2 cellular contexts compared by ENCODE assay signal in the genomic region with DNA sequence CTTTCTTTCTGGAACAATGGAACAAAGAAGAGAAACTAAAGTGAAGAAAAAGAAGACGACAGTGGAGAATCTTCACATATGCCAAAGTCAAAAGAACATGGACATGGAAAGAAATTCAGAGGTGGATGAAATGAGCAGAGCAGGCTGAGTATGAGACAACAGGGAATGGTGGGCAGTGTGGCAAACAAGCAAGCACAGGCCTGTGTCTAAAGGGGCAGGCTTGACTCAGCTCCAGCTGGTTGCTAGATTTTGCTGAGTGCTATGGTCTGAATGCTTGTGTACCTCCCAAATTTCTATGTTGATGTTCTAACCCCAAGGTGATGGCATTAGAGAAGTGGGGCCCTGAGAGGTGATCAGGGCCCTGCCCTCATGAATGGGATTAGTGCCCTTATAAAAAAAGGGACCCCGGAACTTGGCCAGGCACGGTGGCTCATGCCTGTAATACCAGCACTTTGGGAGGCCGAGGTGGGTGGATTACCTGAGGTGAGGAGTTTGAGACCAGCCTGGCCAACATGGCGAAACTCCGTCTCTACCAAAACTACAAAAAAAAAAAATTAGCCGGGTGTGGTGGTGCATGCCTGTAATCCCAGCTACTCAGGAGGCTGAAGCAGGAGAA.
A peak's percentile ranks its signal among the peaks of the same experiment; 100 is the strongest.
TF ChIP-seq lines count a peak whose summit lies in the region.

No MANE protein-coding gene starts in this region.

TF ChIP-seq in A549, 52 proteins besides CTCF, POLR2A, EP300 and RAD21 (continued from another document):
- TF ChIP-seq MAX (IDR thresholded peaks at IDR 0.05) (no peak), ZFP36 (IDR thresholded peaks at IDR 0.05; ENCODE audit: borderline replicate concordance, partially characterized antibody) (peak; percentile 21)
- TF ChIP-seq, protein P1, sequence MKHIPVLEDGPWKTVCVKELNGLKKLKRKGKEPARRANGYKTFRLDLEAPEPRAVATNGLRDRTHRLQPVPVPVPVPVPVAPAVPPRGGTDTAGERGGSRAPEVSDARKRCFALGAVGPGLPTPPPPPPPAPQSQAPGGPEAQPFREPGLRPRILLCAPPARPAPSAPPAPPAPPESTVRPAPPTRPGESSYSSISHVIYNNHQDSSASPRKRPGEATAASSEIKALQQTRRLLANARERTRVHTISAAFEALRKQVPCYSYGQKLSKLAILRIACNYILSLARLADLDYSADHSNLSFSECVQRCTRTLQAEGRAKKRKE (CRISPR knock-in tag; IDR thresholded peaks at IDR 0.05; ENCODE audit: low read depth) = no peak

TF ChIP-seq in GM23338, 12 proteins besides CTCF, POLR2A, EP300 and RAD21 (continued from another document):
- no peak for TF ChIP-seq EZH2 (IDR thresholded peaks at IDR 0.05; ENCODE audit: low read depth, unreplicated experiment)
- TF ChIP-seq, protein P2, sequence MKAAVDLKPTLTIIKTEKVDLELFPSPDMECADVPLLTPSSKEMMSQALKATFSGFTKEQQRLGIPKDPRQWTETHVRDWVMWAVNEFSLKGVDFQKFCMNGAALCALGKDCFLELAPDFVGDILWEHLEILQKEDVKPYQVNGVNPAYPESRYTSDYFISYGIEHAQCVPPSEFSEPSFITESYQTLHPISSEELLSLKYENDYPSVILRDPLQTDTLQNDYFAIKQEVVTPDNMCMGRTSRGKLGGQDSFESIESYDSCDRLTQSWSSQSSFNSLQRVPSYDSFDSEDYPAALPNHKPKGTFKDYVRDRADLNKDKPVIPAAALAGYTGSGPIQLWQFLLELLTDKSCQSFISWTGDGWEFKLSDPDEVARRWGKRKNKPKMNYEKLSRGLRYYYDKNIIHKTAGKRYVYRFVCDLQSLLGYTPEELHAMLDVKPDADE (IDR thresholded peaks at IDR 0.05) = no peak
- no peak for TF ChIP-seq EZH2phosphoT487 (IDR thresholded peaks at IDR 0.05; ENCODE audit: unreplicated experiment)
- no peak for TF ChIP-seq POLR2AphosphoS5 (IDR thresholded peaks at IDR 0.05; ENCODE audit: low read depth)
- TF ChIP-seq REST (IDR thresholded peaks at IDR 0.05; ENCODE audit: unreplicated experiment) = no peak
- TF ChIP-seq JUNB (IDR thresholded peaks at IDR 0.05; ENCODE audit: unreplicated experiment) = no peak
- TF ChIP-seq CREB1 (CRISPR knock-in tag; IDR thresholded peaks at IDR 0.05; ENCODE audit: low read depth) = no peak
- TF ChIP-seq STAT1 (IDR thresholded peaks at IDR 0.05; ENCODE audit: unreplicated experiment) = no peak
